In genomic region chr15:40222146-40222545, GRCh38 we compare ENCODE assay signal across 8 cellular contexts. TPM values are rescaled to one million over a fixed set of nuclear protein-coding genes. Genes with fewer than 3 reads are reported as not detected.
"Had no signal": no experiment of that assay in that cellular context is flagged by ENCODE, and none has a peak within 500 bp of the region (broad histone marks: within the 10 kb centered on the region; RNA-seq: fewer than 3 reads in every experiment).

No MANE protein-coding gene starts in this region.

- H3K4me2 ChIP-seq: GM23338 had no signal

- H3K4me3 Mint-ChIP-seq: GM23338, H9 had no signal

- H3K9me3 Mint-ChIP-seq: GM23338, H9 had no signal

- DNase-seq: H9, HCEC 1CT, IMR-90 had no signal

- H3K4me3 ChIP-seq: GM23338, K562 had no signal

- FAIRE-seq: H1, H54, K562 had no signal

- H3K4me1 Mint-ChIP-seq: GM23338, H9 had no signal

- H3K27ac ChIP-seq: HL-60 had no signal

- H3K27ac Mint-ChIP-seq: GM23338 had no signal

- ATAC-seq: GM23338, K562 had no signal

- H2AFZ ChIP-seq: GM23338 had no signal

RNA-seq across cellular contexts. Expression of gene PAK6, which starts 16.7 kb away (rescaled TPM):
- total RNA-seq: IMR-90 had no signal
